In the genomic region with DNA sequence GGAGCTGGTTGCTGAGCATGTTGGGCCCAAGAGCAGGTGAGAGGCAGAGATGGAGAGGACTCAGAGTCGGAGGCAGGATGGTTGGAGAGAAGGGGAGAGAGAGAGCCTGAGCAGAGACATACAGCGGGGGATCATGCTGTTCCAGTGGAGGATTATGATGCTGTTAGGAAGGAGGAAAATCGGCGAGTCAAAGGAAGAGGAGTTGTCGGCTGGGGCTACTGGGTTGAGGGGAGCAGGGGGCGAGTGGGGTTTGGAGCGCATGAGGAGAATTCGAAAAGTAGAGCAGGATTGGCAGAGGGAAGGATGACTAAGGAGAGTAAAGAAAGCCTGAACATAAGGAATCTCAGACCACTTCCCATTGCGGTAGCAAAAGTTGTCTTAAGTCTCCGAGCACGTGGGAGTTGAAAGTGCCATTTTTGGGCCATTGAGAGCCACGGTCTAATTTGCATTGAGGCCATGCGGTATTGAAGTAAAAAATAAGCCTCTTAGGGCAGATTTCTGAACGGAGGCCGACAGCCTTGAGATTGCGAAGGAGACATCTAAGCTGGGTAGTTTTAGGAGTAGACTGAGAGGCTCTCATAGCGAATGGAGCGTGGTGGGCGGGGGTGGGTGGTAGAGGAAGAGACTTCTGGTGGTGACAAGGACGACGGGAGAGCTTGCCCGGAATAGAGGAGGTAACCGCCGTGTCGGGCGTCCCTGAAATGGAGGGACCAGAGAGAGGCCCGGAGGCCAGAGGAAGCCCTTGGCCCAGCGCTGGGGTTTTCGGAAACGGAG, we compare ENCODE assay signal across 1 cellular context.
TF ChIP-seq lines count a peak whose summit lies in the region.

No MANE protein-coding gene starts in this region.

TF ChIP-seq in K562, 482 proteins besides CTCF, POLR2A, EP300 and RAD21 (continued from another document and continues in another):
- TF ChIP-seq NFE2 (IDR thresholded peaks at IDR 0.05; ENCODE audit: low read depth): 0 out of 2 replicates have a peak, but pooled peaks have one; percentile 34
- TF ChIP-seq SMAD1 (IDR thresholded peaks at IDR 0.05; ENCODE audit: low read depth, low read length, partially characterized antibody): no peak
- TF ChIP-seq ZBTB8A (IDR thresholded peaks at IDR 0.05; ENCODE audit: partially characterized antibody): no peak
- no peak for TF ChIP-seq TAF9B (IDR thresholded peaks at IDR 0.05; ENCODE audit: partially characterized antibody)
- TF ChIP-seq ZSCAN32 (CRISPR knock-in tag; IDR thresholded peaks at IDR 0.05): no peak
- no peak for TF ChIP-seq NFE2L1 (tag; IDR thresholded peaks at IDR 0.05; ENCODE audit: borderline replicate concordance, low read depth)
- TF ChIP-seq, protein P1, sequence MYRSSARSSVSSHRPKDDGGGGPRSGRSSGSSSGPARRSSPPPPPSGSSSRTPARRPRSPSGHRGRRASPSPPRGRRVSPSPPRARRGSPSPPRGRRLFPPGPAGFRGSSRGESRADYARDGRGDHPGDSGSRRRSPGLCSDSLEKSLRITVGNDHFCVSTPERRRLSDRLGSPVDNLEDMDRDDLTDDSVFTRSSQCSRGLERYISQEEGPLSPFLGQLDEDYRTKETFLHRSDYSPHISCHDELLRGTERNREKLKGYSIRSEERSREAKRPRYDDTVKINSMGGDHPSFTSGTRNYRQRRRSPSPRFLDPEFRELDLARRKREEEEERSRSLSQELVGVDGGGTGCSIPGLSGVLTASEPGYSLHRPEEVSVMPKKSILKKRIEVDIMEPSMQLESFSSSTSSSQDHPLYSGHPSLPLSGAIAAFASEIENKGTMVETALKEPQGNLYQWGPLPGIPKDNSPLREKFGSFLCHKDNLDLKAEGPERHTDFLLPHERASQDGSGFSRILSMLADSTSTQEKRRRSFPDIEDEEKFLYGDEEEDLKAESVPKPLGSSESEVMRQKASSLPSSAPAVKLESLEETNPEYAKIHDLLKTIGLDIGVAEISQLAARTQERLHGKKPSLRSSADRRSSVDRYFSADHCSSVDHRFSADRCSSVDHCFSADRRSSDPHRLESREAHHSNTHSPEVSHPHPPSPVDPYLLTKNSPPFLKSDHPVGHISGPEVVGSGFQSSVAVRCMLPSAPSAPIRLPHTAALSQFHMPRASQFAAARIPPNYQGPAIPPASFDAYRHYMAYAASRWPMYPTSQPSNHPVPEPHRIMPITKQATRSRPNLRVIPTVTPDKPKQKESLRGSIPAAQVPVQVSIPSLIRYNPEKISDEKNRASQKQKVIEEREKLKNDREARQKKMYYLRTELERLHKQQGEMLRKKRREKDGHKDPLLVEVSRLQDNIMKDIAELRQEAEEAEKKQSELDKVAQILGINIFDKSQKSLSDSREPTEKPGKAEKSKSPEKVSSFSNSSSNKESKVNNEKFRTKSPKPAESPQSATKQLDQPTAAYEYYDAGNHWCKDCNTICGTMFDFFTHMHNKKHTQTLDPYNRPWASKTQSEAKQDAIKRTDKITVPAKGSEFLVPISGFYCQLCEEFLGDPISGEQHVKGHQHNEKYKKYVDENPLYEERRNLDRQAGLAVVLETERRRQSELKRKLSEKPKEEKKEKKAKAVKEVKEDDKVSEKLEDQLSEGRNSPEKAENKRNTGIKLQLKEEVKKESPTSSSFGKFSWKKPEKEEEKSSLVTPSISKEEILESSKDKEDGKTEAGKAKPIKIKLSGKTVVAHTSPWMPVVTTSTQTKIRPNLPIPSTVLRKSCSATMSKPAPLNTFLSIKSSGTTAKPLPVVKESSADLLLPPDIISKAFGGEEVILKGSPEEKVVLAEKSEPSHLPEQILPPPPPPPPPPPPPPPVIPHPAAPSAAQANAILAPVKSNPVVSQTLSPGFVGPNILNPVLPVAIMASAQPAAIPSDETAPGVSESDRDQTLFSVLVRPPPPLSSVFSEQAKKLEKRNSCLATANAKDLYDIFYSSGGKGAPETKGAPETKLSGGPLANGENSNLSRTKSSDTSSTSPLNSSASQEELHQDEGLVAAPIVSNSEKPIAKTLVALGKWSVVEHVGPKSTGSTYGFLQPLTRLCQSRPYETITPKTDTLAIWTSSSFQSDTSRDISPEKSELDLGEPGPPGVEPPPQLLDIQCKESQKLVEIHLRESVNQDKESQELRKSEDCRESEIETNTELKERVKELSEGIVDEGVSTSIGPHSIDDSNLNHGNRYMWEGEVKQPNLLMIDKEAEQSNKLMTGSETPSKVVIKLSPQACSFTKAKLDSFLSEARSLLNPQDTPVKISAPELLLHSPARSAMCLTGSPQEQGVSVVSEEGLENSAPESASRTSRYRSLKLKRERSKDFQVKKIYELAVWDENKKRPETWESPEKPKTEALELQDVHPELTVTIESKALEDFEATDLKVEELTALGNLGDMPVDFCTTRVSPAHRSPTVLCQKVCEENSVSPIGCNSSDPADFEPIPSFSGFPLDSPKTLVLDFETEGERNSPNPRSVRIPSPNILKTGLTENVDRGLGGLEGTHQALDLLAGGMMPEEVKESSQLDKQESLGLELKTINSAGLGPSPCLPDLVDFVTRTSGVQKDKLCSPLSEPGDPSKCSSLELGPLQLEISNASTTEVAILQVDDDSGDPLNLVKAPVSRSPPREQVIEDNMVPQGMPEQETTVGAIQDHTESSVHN (IDR thresholded peaks at IDR 0.05; ENCODE audit: borderline replicate concordance in 1 of 2, low read depth in 1 of 2): no peak
- no peak for TF ChIP-seq SMARCE1 (IDR thresholded peaks at IDR 0.05)
- peak; percentile 55; the same call in 1 of the 2 replicates for TF ChIP-seq PTRF (tag; IDR thresholded peaks at IDR 0.05)
- no peak for TF ChIP-seq ADNP (tag; IDR thresholded peaks at IDR 0.05)
- TF ChIP-seq KDM4B (IDR thresholded peaks at IDR 0.05; ENCODE audit: borderline replicate concordance in 2 of 2, low read depth in 1 of 2): no peak
- TF ChIP-seq ZNF644 (tag; IDR thresholded peaks at IDR 0.05; ENCODE audit: low read depth): peak; percentile 82
- no peak for TF ChIP-seq MXI1 (IDR thresholded peaks at IDR 0.05; ENCODE audit: low read depth, low read length)
- TF ChIP-seq, protein P2, sequence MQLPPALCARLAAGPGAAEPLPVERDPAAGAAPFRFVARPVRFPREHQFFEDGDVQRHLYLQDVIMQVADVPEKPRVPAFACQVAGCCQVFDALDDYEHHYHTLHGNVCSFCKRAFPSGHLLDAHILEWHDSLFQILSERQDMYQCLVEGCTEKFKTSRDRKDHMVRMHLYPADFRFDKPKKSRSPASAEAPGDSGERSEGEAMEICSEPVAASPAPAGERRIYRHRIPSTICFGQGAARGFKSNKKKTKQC (CRISPR knock-in tag; IDR thresholded peaks at IDR 0.05): 0 out of 2 replicates have a peak, but pooled peaks have one; percentile 38
- peak; percentile 33; the same call in 1 of the 2 replicates for TF ChIP-seq LEF1 (IDR thresholded peaks at IDR 0.05)
- TF ChIP-seq, protein P3, sequence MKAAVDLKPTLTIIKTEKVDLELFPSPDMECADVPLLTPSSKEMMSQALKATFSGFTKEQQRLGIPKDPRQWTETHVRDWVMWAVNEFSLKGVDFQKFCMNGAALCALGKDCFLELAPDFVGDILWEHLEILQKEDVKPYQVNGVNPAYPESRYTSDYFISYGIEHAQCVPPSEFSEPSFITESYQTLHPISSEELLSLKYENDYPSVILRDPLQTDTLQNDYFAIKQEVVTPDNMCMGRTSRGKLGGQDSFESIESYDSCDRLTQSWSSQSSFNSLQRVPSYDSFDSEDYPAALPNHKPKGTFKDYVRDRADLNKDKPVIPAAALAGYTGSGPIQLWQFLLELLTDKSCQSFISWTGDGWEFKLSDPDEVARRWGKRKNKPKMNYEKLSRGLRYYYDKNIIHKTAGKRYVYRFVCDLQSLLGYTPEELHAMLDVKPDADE (conservative IDR thresholded peaks at IDR 0.05; ENCODE audit: control insufficient read depth, low read depth, low read length): no peak
- 0 out of 2 replicates have a peak, but pooled peaks have one; percentile 56 for TF ChIP-seq SOX6 (IDR thresholded peaks at IDR 0.05)
- no peak for TF ChIP-seq CHD4 (IDR thresholded peaks at IDR 0.05; ENCODE audit: insufficient read depth, insufficient replicate concordance, low read depth, low read length, poor library complexity, severe bottlenecking)
- TF ChIP-seq ZNF282 (CRISPR knock-in tag; IDR thresholded peaks at IDR 0.05): no peak
- TF ChIP-seq PML (IDR thresholded peaks at IDR 0.05; ENCODE audit: low read length): no peak
- TF ChIP-seq MAZ (CRISPR knock-in tag; conservative IDR thresholded peaks at IDR 0.05 in 1 of 2, IDR thresholded peaks at IDR 0.05 in 1 of 2): no peak; a peak in 1 of 4 replicates
- TF ChIP-seq PHF8 (IDR thresholded peaks at IDR 0.05; ENCODE audit: borderline replicate concordance, low read length): no peak
- TF ChIP-seq, protein P4, sequence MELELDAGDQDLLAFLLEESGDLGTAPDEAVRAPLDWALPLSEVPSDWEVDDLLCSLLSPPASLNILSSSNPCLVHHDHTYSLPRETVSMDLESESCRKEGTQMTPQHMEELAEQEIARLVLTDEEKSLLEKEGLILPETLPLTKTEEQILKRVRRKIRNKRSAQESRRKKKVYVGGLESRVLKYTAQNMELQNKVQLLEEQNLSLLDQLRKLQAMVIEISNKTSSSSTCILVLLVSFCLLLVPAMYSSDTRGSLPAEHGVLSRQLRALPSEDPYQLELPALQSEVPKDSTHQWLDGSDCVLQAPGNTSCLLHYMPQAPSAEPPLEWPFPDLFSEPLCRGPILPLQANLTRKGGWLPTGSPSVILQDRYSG (tag; conservative IDR thresholded peaks at IDR 0.05; ENCODE audit: low read depth): 0 out of 2 replicates have a peak, but pooled peaks have one; percentile 52
- TF ChIP-seq, protein P5, sequence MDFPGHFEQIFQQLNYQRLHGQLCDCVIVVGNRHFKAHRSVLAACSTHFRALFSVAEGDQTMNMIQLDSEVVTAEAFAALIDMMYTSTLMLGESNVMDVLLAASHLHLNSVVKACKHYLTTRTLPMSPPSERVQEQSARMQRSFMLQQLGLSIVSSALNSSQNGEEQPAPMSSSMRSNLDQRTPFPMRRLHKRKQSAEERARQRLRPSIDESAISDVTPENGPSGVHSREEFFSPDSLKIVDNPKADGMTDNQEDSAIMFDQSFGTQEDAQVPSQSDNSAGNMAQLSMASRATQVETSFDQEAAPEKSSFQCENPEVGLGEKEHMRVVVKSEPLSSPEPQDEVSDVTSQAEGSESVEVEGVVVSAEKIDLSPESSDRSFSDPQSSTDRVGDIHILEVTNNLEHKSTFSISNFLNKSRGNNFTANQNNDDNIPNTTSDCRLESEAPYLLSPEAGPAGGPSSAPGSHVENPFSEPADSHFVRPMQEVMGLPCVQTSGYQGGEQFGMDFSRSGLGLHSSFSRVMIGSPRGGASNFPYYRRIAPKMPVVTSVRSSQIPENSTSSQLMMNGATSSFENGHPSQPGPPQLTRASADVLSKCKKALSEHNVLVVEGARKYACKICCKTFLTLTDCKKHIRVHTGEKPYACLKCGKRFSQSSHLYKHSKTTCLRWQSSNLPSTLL (IDR thresholded peaks at IDR 0.05): no peak
- TF ChIP-seq MIER1 (IDR thresholded peaks at IDR 0.05; ENCODE audit: low read depth): no peak
- no peak for TF ChIP-seq LARP7 (IDR thresholded peaks at IDR 0.05)
- TF ChIP-seq, protein P6, sequence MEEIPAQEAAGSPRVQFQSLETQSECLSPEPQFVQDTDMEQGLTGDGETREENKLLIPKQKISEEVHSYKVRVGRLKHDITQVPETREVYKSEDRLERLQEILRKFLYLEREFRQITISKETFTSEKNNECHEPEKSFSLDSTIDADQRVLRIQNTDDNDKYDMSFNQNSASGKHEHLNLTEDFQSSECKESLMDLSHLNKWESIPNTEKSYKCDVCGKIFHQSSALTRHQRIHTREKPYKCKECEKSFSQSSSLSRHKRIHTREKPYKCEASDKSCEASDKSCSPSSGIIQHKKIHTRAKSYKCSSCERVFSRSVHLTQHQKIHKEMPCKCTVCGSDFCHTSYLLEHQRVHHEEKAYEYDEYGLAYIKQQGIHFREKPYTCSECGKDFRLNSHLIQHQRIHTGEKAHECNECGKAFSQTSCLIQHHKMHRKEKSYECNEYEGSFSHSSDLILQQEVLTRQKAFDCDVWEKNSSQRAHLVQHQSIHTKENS (CRISPR knock-in tag; IDR thresholded peaks at IDR 0.05): no peak
- TF ChIP-seq, protein P7, sequence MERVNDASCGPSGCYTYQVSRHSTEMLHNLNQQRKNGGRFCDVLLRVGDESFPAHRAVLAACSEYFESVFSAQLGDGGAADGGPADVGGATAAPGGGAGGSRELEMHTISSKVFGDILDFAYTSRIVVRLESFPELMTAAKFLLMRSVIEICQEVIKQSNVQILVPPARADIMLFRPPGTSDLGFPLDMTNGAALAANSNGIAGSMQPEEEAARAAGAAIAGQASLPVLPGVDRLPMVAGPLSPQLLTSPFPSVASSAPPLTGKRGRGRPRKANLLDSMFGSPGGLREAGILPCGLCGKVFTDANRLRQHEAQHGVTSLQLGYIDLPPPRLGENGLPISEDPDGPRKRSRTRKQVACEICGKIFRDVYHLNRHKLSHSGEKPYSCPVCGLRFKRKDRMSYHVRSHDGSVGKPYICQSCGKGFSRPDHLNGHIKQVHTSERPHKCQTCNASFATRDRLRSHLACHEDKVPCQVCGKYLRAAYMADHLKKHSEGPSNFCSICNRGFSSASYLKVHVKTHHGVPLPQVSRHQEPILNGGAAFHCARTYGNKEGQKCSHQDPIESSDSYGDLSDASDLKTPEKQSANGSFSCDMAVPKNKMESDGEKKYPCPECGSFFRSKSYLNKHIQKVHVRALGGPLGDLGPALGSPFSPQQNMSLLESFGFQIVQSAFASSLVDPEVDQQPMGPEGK (CRISPR knock-in tag; IDR thresholded peaks at IDR 0.05; ENCODE audit: borderline replicate concordance): no peak
- no peak for TF ChIP-seq NFYB (IDR thresholded peaks at IDR 0.05; ENCODE audit: extremely low read depth, insufficient read length)
- TF ChIP-seq, protein P8, sequence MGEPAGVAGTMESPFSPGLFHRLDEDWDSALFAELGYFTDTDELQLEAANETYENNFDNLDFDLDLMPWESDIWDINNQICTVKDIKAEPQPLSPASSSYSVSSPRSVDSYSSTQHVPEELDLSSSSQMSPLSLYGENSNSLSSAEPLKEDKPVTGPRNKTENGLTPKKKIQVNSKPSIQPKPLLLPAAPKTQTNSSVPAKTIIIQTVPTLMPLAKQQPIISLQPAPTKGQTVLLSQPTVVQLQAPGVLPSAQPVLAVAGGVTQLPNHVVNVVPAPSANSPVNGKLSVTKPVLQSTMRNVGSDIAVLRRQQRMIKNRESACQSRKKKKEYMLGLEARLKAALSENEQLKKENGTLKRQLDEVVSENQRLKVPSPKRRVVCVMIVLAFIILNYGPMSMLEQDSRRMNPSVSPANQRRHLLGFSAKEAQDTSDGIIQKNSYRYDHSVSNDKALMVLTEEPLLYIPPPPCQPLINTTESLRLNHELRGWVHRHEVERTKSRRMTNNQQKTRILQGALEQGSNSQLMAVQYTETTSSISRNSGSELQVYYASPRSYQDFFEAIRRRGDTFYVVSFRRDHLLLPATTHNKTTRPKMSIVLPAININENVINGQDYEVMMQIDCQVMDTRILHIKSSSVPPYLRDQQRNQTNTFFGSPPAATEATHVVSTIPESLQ (CRISPR knock-in tag; IDR thresholded peaks at IDR 0.05): no peak
